In the genomic region with DNA sequence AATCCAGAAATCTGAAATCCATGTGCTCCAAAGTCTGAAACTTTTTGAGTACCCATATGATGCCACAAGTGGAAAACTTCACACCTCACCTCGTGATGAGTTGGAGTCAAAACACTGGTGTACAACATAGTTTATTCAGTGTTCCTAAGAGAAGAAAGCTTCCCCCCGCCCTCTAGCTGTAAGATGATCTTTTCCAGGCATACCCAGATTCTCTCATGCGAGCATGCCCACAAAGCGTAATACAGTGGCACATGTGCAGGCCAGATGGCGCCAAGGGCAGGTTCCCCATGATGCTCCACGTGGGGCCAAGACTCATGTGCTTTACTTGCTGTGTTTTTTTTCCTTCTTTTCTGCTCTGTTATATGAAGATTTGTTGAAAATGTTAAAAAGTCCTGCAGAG, we compare ENCODE assay signal across 29 cellular contexts. TPM values are rescaled to one million over a fixed set of nuclear protein-coding genes. Genes with fewer than 3 reads are reported as not detected.
A peak's percentile ranks its signal among the peaks of the same experiment; 100 is the strongest.
DNase-seq lines count a peak whose midpoint lies in the region; ATAC-seq and TF ChIP-seq lines count a peak whose summit lies in the region.
"Had no signal": no experiment of that assay in that cellular context is flagged by ENCODE, and none has a peak within 500 bp of the region (broad histone marks: within the 10 kb centered on the region; RNA-seq: fewer than 3 reads in every experiment).

No MANE protein-coding gene starts in this region.

- no peak overlapping the region for H2AK5ac ChIP-seq in H9 (ENCODE audit: insufficient read length, low read length)

- H3K9ac ChIP-seq in SK-N-SH (no peak overlapping the region), H9 (ENCODE audit: extremely low read depth, insufficient read length, low read length) (no peak overlapping the region)
- H3K9ac ChIP-seq: BLaER1, parathyroid adenoma had no signal

- peaks cover 0 to 11% of the 10 kb centered on the region in 2 experiments; a peak in 3 of 4 replicates for H3K4me1 ChIP-seq in SK-N-SH (ENCODE audit: control insufficient read depth in 1 of 2, insufficient read depth in 2 of 2, low read depth in 1 of 2, low read length in 1 of 2)
- no peaks in the 10 kb centered on the region for H3K4me1 ChIP-seq in H9 (ENCODE audit: insufficient read depth, low read length)
- no peaks in the 10 kb centered on the region for H3K4me1 ChIP-seq in mucosa of descending colon (ENCODE audit: low read depth)
- H3K4me1 ChIP-seq: BLaER1, parathyroid adenoma, thyroid gland had no signal

- H3K9me3 ChIP-seq in SK-N-SH: no peaks in the 10 kb centered on the region
- no peaks in the 10 kb centered on the region for H3K9me3 ChIP-seq in H9 (ENCODE audit: control insufficient read depth, low read depth, low read length)
- H3K9me3 ChIP-seq in mucosa of descending colon: no peaks in the 10 kb centered on the region
- H3K9me3 ChIP-seq: BLaER1, SJSA1, stomach, thyroid gland had no signal

- no peaks in the 10 kb centered on the region for H3K9me3 Mint-ChIP-seq in H9

- DNase-seq in SK-N-SH (peak; percentile 47), NCI-H2171 treated with DMSO at 0.1 percent for 48 hours (lab: John Stamatoyannopoulos, UW) (peak; percentile 83), epidermal melanocyte (ENCODE audit: insufficient read length, low spot score) (peak; percentile 66), myocyte (ENCODE audit: low read depth) (peak; percentile 19), H9 (no peak), mucosa of descending colon (no peak), HEK293T (ENCODE audit: extremely low spot score) (no peak)
- DNase-seq: 8988T; activated CD4-positive, alpha-beta T cell treated with anti-CD3 and anti-CD28 coated beads for 1 hour; activated effector memory CD4-positive, alpha-beta T cell treated with Interleukin-2 at 50 U/mL for 16 hours; anterior cingulate cortex; DMS79; hippocampal formation; KG1; MM.1S; NCI-H1417; NCI-H2081 treated with DMSO at 0.1 percent for 48 hours; NCI-H774; RPMI8226; stimulated activated CD4-positive, alpha-beta T cell treated with anti-CD3 and anti-CD28 coated beads, Interleukin-2, amount 100 ng/mL, for 24 hours; stomach; thyroid gland had no signal

- ATAC-seq in SK-N-SH treated with all-trans-retinoic acid at 6 μM for 48 hours: no peak; the same call in 2 of the 3 replicates
- no peak for ATAC-seq in mucosa of descending colon
- ATAC-seq: HCT116 had no signal

- no peak overlapping the region for H2BK15ac ChIP-seq in H9 (ENCODE audit: low read depth, low read length)

- H3K23me2 ChIP-seq in H9 (ENCODE audit: insufficient read length, low read depth, low read length, poor library complexity, severe bottlenecking): no peaks in the 10 kb centered on the region

- H2BK20ac ChIP-seq in H9 (ENCODE audit: low read depth, low read length, poor library complexity, severe bottlenecking): no peak overlapping the region

- no peak overlapping the region for H3K56ac ChIP-seq in H9 (ENCODE audit: insufficient read length, low read depth, low read length)

- TF ChIP-seq RAD21 in SK-N-SH (IDR thresholded peaks at IDR 0.05; ENCODE audit: low read length): no peak

- no peaks in the 10 kb centered on the region for H3K9me2 ChIP-seq in SK-N-SH

- WGBS in SK-N-SH (ENCODE audit: low lambda C conversion rate): 82% methylated on average over 6 of the region's 6 CpGs
- WGBS in H9 (ENCODE audit: extremely low coverage, insufficient read length, low lambda C conversion rate): no CpG with 5 or more reads among the region's 6 CpGs

- H3K27ac Mint-ChIP-seq in H9: no peak overlapping the region
- H3K27ac Mint-ChIP-seq: activated naive CD8-positive, alpha-beta T cell had no signal

- no peaks in the 10 kb centered on the region for H3K27me3 Mint-ChIP-seq in H9 (ENCODE audit: low read depth)
- H3K27me3 Mint-ChIP-seq: activated naive CD8-positive, alpha-beta T cell had no signal

- H3K79me1 ChIP-seq in H9 (ENCODE audit: insufficient read depth, low read depth, low read length, poor library complexity, severe bottlenecking): no peaks in the 10 kb centered on the region

- no peak overlapping the region for H3K14ac ChIP-seq in H9 (ENCODE audit: insufficient read depth, low read length)

- H3K27ac ChIP-seq in SK-N-SH (ENCODE audit: low read depth in 2 of 2, low read length in 1 of 2) (no peak overlapping the region), H9 (ENCODE audit: insufficient read length, low read depth, low read length) (no peak overlapping the region)
- H3K27ac ChIP-seq: BLaER1, cardiac muscle cell, parathyroid adenoma, SJSA1, stomach, thyroid gland had no signal

- intact Hi-C loops in mucosa of descending colon (cut with DNase I, micrococcal nuclease): no loop called here

- H3K23ac ChIP-seq in H9 (ENCODE audit: insufficient read length, low read depth, low read length): no peak overlapping the region

- H3K18ac ChIP-seq in H9 (ENCODE audit: insufficient read length, low read depth, low read length): no peak overlapping the region

- no peak overlapping the region for H4K91ac ChIP-seq in H9 (ENCODE audit: insufficient read length, low read depth, low read length)

- no peak overlapping the region for H2AFZ ChIP-seq in SK-N-SH (ENCODE audit: low read depth)
- no peak overlapping the region for H2AFZ ChIP-seq in H9 (ENCODE audit: low read length)
- H2AFZ ChIP-seq: parathyroid adenoma had no signal

- H3K27me3 ChIP-seq in SK-N-SH (ENCODE audit: insufficient read depth): no peaks in the 10 kb centered on the region
- no peaks in the 10 kb centered on the region for H3K27me3 ChIP-seq in H9 (ENCODE audit: insufficient read depth, low read length)
- H3K27me3 ChIP-seq: BLaER1, cardiac muscle cell, SJSA1, stomach, thyroid gland had no signal

- H3K36me3 ChIP-seq in SK-N-SH (replicated peaks in 1 of 2; ENCODE audit: control insufficient read depth in 1 of 2, insufficient read depth in 2 of 2, low read length in 1 of 2): peaks cover 18 to 35% of the 10 kb centered on the region in 2 experiments
- H3K36me3 ChIP-seq in mucosa of descending colon (ENCODE audit: low read depth): no peaks in the 10 kb centered on the region

- H3K36me3 Mint-ChIP-seq in H9 (ENCODE audit: insufficient read depth in 1 of 3, low read depth in 3 of 3): peaks cover 9 to 52% (median 35%) of the 10 kb centered on the region in 3 experiments; a peak in 6 of 7 replicates

- H3K4me3 ChIP-seq in SK-N-SH (ENCODE audit: low read depth in 2 of 2, low read length in 1 of 2) (no peak overlapping the region), mucosa of descending colon (no peak overlapping the region)
- H3K4me3 ChIP-seq: BLaER1, cardiac muscle cell, SJSA1, stomach, thyroid gland had no signal

- CTCF ChIA-PET in SK-N-SH (lab: Yijun Ruan, JAX) (no interaction called here), HEK293T (lab: Yijun Ruan, JAX) (no interaction called here)

- no peak for TF ChIP-seq EP300 in SK-N-SH (IDR thresholded peaks at IDR 0.05; ENCODE audit: borderline replicate concordance in 1 of 2, low read depth in 1 of 2, low read length in 1 of 2)

- no peak overlapping the region for H2BK5ac ChIP-seq in H9 (ENCODE audit: insufficient read length, low read length)

- no peak overlapping the region for H2BK12ac ChIP-seq in H9 (ENCODE audit: insufficient read length, low read depth, low read length)

- H2BK120ac ChIP-seq in H9 (ENCODE audit: low read depth, low read length, poor library complexity, severe bottlenecking): no peak overlapping the region

- no peak overlapping the region for H3T11ph ChIP-seq in H9 (ENCODE audit: low read length)

- H3K4me2 ChIP-seq in SK-N-SH: no peak overlapping the region
- H3K4me2 ChIP-seq in H9 (ENCODE audit: insufficient read depth, insufficient read length, low read length): no peak overlapping the region
- H3K4me2 ChIP-seq: BLaER1 had no signal

- no peak overlapping the region for H3K4ac ChIP-seq in H9 (ENCODE audit: low read depth, low read length)

- peaks cover 43% of the 10 kb centered on the region; the same call in 1 of the 2 replicates for H3K79me2 ChIP-seq in SK-N-SH (ENCODE audit: insufficient read depth)
- no peaks in the 10 kb centered on the region for H3K79me2 ChIP-seq in H9 (ENCODE audit: insufficient read depth, low read length)

- H4K8ac ChIP-seq in H9 (replicated peaks; ENCODE audit: insufficient read length, low read depth, low read length): no peak overlapping the region

- peaks cover 11% of the 10 kb centered on the region for H3F3A ChIP-seq in SK-N-SH (replicated peaks; ENCODE audit: insufficient read depth)

- H3K4me1 Mint-ChIP-seq in H9: no peaks in the 10 kb centered on the region

- POLR2A ChIA-PET in SK-N-SH (lab: Yijun Ruan, JAX): no interaction called here
- POLR2A ChIA-PET in HEK293T (lab: Yijun Ruan, JAX): no interaction called here

- H3K4me3 Mint-ChIP-seq in H9: no peak overlapping the region
- H3K4me3 Mint-ChIP-seq: activated naive CD8-positive, alpha-beta T cell had no signal

- no peak overlapping the region for H4K5ac ChIP-seq in H9 (ENCODE audit: insufficient read length, low read depth, low read length)

- H4K20me1 ChIP-seq in SK-N-SH (ENCODE audit: insufficient read depth): peaks cover 16% of the 10 kb centered on the region; the same call in 1 of the 2 replicates
- H4K20me1 ChIP-seq in H9 (ENCODE audit: control insufficient read depth, insufficient read depth, insufficient read length): no peaks in the 10 kb centered on the region

- no peak for TF ChIP-seq CTCF in SK-N-SH (IDR thresholded peaks at IDR 0.05)
- TF ChIP-seq CTCF in H9 (conservative IDR thresholded peaks at IDR 0.05): no peak
- TF ChIP-seq CTCF in mucosa of descending colon (IDR thresholded peaks at IDR 0.05): no peak

TF ChIP-seq in SK-N-SH, 30 proteins besides CTCF, POLR2A, EP300 and RAD21 (continues in another document):
- TF ChIP-seq TCF12 (IDR thresholded peaks at IDR 0.05) (peak; percentile 61; the same call in 1 of the 2 replicates), RFX5 (IDR thresholded peaks at IDR 0.05; ENCODE audit: low read length) (no peak)

TF ChIP-seq in SK-N-SH treated with all-trans-retinoic acid at 6 μM for 48 hours, 23 proteins besides CTCF, POLR2A, EP300 and RAD21:
- no peak for TF ChIP-seq ZNF565 (CRISPR knock-in tag; conservative IDR thresholded peaks at IDR 0.05; ENCODE audit: low read depth)
- no peak for TF ChIP-seq ISL1 (CRISPR knock-in tag; IDR thresholded peaks at IDR 0.05)

TF ChIP-seq in HEK293T, 16 proteins besides CTCF, POLR2A, EP300 and RAD21:
- no peak for TF ChIP-seq FOXK2 (IDR thresholded peaks at IDR 0.05)
- no peak for TF ChIP-seq BHLHE40 (IDR thresholded peaks at IDR 0.05; ENCODE audit: borderline replicate concordance)
- TF ChIP-seq FOXM1 (IDR thresholded peaks at IDR 0.05; ENCODE audit: borderline replicate concordance): no peak
- TF ChIP-seq CTBP1 (IDR thresholded peaks at IDR 0.05; ENCODE audit: borderline replicate concordance): no peak

RNA-seq across cellular contexts. Expression of a gene that starts 36.2 kb away (rescaled TPM):
- polyA plus RNA-seq in SK-N-SH (2012; rRNA removed): 5.4 and 6.8 TPM in 2 replicates
- 8.6 and 13.1 TPM in 2 replicates for polyA plus RNA-seq in SK-N-SH (2012; cell fraction: cytosol; rRNA removed)
- 4.0 and 7.2 TPM in 2 replicates for polyA plus RNA-seq in SK-N-SH (2012; cell fraction: nucleus; rRNA removed)
- 212 and 319 TPM in 2 replicates for total RNA-seq in myocyte
- polyA plus RNA-seq in myocyte (2012): 26.9 TPM
- total RNA-seq in H9 (2021): 48.2 and 49.0 TPM in 2 replicates
- 100 to 1,000 TPM in 2 of 3 donors, 10 to 100 TPM in 1; 91.1 to 112 (median 102) TPM for total RNA-seq in mucosa of descending colon

Comparison
In these comparisons a context has a peak if more than half of its experiments do, and no peak if none do; other contexts are left out.
1. DNase-seq: peak in SK-N-SH (single experiment), NCI-H2171 treated with DMSO at 0.1 percent for 48 hours (single experiment), epidermal melanocyte (single experiment) and myocyte (single experiment); none in H9 (single experiment), mucosa of descending colon (0 of 3) and HEK293T (single experiment).